Comparison of ENCODE assay signal across 1 cellular context in genomic region chr7:8442814-8443304, GRCh38.
TF ChIP-seq lines count a peak whose summit lies in the region.

No MANE protein-coding gene starts in this region.

TF ChIP-seq in K562, 482 proteins besides CTCF, POLR2A, EP300 and RAD21 (continued from another document):
- TF ChIP-seq ZNF780A (CRISPR knock-in tag; IDR thresholded peaks at IDR 0.05) (no peak), STAG1 (CRISPR knock-in tag; IDR thresholded peaks at IDR 0.05; ENCODE audit: borderline replicate concordance) (no peak), HMBOX1 (IDR thresholded peaks at IDR 0.05) (no peak), RCOR1 (IDR thresholded peaks at IDR 0.05; ENCODE audit: borderline replicate concordance in 1 of 2, low read depth in 2 of 2, low read length in 2 of 2) (no peak), ZC3H4 (CRISPR knock-in tag; IDR thresholded peaks at IDR 0.05; ENCODE audit: borderline replicate concordance) (no peak), TOE1 (IDR thresholded peaks at IDR 0.05; ENCODE audit: borderline replicate concordance) (peak; percentile 22; the same call in 1 of the 2 replicates), TOE1 (CRISPR knock-in tag; IDR thresholded peaks at IDR 0.05; ENCODE audit: borderline replicate concordance, low read depth) (no peak), E2F5 (CRISPR knock-in tag; IDR thresholded peaks at IDR 0.05) (no peak), WHSC1 (IDR thresholded peaks at IDR 0.05; ENCODE audit: low read length) (no peak), PHF21A (IDR thresholded peaks at IDR 0.05; ENCODE audit: borderline replicate concordance, low read depth) (no peak), REST (CRISPR knock-in tag; IDR thresholded peaks at IDR 0.05; ENCODE audit: low read depth) (peak; percentile 96), CEBPB (tag; IDR thresholded peaks at IDR 0.05) (no peak), HDAC1 (IDR thresholded peaks at IDR 0.05) (no peak)
